In the genomic region with DNA sequence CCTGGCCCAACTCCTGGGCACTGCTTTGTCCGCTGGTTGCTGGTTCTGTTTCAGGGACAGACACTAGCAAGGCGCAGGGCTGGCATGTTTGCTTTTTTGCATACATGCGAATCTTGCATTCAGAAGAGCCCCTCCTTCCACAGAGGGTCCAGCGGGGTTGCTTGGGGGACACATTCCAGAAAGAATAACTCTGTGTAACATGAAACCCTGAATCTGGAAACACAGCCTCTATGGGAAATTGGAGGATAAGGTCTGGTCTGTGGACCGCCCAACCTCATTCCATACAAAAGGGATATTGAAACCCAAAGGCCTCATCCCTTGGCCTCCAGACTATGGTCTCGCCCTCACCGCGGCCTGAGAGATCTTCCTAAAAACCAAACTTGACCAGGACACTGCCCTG, we compare ENCODE assay signal across 28 cellular contexts. TPM values are rescaled to one million over a fixed set of nuclear protein-coding genes. Genes with fewer than 3 reads are reported as not detected.
"Had no signal": no experiment of that assay in that cellular context is flagged by ENCODE, and none has a peak within 500 bp of the region (broad histone marks: within the 10 kb centered on the region; RNA-seq: fewer than 3 reads in every experiment).

No MANE protein-coding gene starts in this region.

- H3K4me1 Mint-ChIP-seq: immature natural killer cell; naive thymus-derived CD4-positive, alpha-beta T cell; stimulated activated effector memory CD8-positive, alpha-beta T cell treated with anti-CD3 and anti-CD28 coated beads, Interleukin-12 subunit alpha, Interleukin-12 subunit beta, amount 100 ng/mL, for 72 hours had no signal

- H2AFZ ChIP-seq: parathyroid adenoma had no signal

- ATAC-seq: effector memory CD8-positive, alpha-beta T cell; left colon; naive thymus-derived CD4-positive, alpha-beta T cell; stimulated activated effector memory CD8-positive, alpha-beta T cell treated with anti-CD3 and anti-CD28 coated beads, Interleukin-12 subunit alpha, Interleukin-12 subunit beta, amount 100 ng/mL, for 72 hours had no signal

- H3K4me3 Mint-ChIP-seq: effector memory CD8-positive, alpha-beta T cell; immature natural killer cell; nephron progenitor cell; stimulated activated effector memory CD8-positive, alpha-beta T cell treated with anti-CD3 and anti-CD28 coated beads, Interleukin-12 subunit alpha, Interleukin-12 subunit beta, amount 100 ng/mL, for 72 hours had no signal

- H3K4me3 ChIP-seq: esophagus squamous epithelium, prostate gland, right atrium auricular region, sigmoid colon, stomach, thyroid gland had no signal

- H3K36me3 ChIP-seq: esophagus squamous epithelium, prostate gland, right atrium auricular region, sigmoid colon, stomach, thyroid gland had no signal

- H3K9ac ChIP-seq: parathyroid adenoma had no signal

- H3K9me3 Mint-ChIP-seq: effector memory CD8-positive, alpha-beta T cell; naive thymus-derived CD4-positive, alpha-beta T cell; stimulated activated effector memory CD8-positive, alpha-beta T cell treated with anti-CD3 and anti-CD28 coated beads, Interleukin-12 subunit alpha, Interleukin-12 subunit beta, amount 100 ng/mL, for 72 hours had no signal

- DNase-seq: cortex of kidney; effector memory CD8-positive, alpha-beta T cell; erythroblast; esophagus squamous epithelium; foreskin melanocyte; hypothalamus; immature natural killer cell; islet precursor cell; kidney glomerular epithelial cell; left colon; mesenchymal stem cell; midbrain; naive thymus-derived CD4-positive, alpha-beta T cell; nephron progenitor cell; sigmoid colon; stimulated activated CD4-positive, alpha-beta T cell treated with anti-CD3 and anti-CD28 coated beads, Interleukin-2, amount 100 ng/mL, for 24 hours; stimulated activated CD4-positive, alpha-beta T cell treated with anti-CD3 and anti-CD28 coated beads, Interleukin-4, amount 100 ng/mL, for 24 hours; stimulated activated naive CD4-positive, alpha-beta T cell treated with Interleukin-2 at 50 U/mL for 16 hours; stomach; thyroid gland; trophoblast cell had no signal

- H3K36me3 Mint-ChIP-seq: immature natural killer cell; naive thymus-derived CD4-positive, alpha-beta T cell; stimulated activated effector memory CD8-positive, alpha-beta T cell treated with anti-CD3 and anti-CD28 coated beads, Interleukin-12 subunit alpha, Interleukin-12 subunit beta, amount 100 ng/mL, for 72 hours had no signal

- H3K4me1 ChIP-seq: esophagus squamous epithelium, parathyroid adenoma, prostate gland, stomach had no signal

- H3K27ac Mint-ChIP-seq: effector memory CD8-positive, alpha-beta T cell; immature natural killer cell; naive thymus-derived CD4-positive, alpha-beta T cell; nephron progenitor cell; stimulated activated effector memory CD8-positive, alpha-beta T cell treated with anti-CD3 and anti-CD28 coated beads, Interleukin-12 subunit alpha, Interleukin-12 subunit beta, amount 100 ng/mL, for 72 hours had no signal

- H3K27me3 ChIP-seq: right atrium auricular region, thyroid gland had no signal

- H3K27ac ChIP-seq: esophagus squamous epithelium, parathyroid adenoma, prostate gland, right atrium auricular region, sigmoid colon, stomach, thyroid gland had no signal

- H3K9me3 ChIP-seq: esophagus squamous epithelium, prostate gland, right atrium auricular region, sigmoid colon, stomach, thyroid gland had no signal

RNA-seq across cellular contexts. Expression of a gene that starts 9.0 kb away (rescaled TPM):
- total RNA-seq: lung microvascular endothelial cell; naive thymus-derived CD4-positive, alpha-beta T cell; stomach; temporal lobe; ureter had no signal
- polyA plus RNA-seq: immature natural killer cell; naive thymus-derived CD4-positive, alpha-beta T cell had no signal
